1 cellular context compared by ENCODE assay signal in the genomic region with DNA sequence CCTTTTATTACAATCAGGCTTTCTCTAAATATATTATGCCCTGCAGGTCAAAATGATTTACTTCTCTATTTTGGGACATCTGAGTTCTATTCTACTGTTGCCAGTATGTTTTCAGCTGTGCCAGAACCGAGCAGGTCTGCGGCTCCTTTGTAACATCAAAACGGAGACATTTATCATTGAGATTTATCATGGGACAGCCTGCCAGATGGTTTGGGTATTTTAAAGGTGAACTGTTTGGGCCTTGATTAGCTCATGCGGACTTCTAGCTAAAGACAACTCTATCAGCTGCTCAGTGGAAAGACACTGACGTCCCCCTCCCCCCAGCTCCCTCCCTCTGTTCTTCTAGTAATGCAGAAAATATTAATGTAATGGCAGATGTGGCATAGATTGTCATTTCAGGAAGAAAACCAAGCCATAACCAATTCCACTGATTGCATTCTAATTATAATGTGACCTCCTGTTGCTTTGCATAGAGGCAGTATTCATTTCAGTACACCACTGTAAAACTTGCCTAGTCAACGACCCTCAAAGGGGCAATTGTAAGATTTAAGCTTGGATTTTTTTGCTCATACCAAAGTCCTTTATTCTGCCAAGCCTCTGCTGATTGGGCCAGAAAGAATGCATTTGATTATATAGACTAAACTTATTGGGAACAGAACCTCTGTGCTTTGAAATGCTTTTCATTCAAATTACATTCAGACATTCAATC.
TF ChIP-seq lines count a peak whose summit lies in the region.

No MANE protein-coding gene starts in this region.

TF ChIP-seq in GM23338, 12 proteins besides CTCF, POLR2A, EP300 and RAD21 (continued from another document):
- TF ChIP-seq ETS1 (IDR thresholded peaks at IDR 0.05) = no peak
